26 cellular contexts compared by ENCODE assay signal in genomic region chr14:69366761-69367160, GRCh38.
"Had no signal": no experiment of that assay in that cellular context is flagged by ENCODE, and none has a peak within 500 bp of the region (broad histone marks: within the 10 kb centered on the region; RNA-seq: fewer than 3 reads in every experiment).

No MANE protein-coding gene starts in this region.

- H3K36me3 ChIP-seq: colonic mucosa, esophagus squamous epithelium, gastrocnemius medialis, left lung, lower lobe of right lung had no signal

- H3K36me3 Mint-ChIP-seq: mesothelial cell of epicardium had no signal

- H3K4me1 ChIP-seq: colonic mucosa, esophagus squamous epithelium, gastrocnemius medialis, left lung, lower lobe of right lung had no signal

- H3K4me3 Mint-ChIP-seq: dendritic cell treated with granulocyte-macrophage colony-stimulating factor and Interleukin-4, amounts not matched to agents 40 ng/mL and 50 ng/mL, for 4 days; effector memory CD8-positive, alpha-beta T cell; endodermal cell; mesothelial cell of epicardium had no signal

- DNase-seq: colonic mucosa; cortex of kidney; effector CD8-positive, alpha-beta T cell; effector memory CD8-positive, alpha-beta T cell; endodermal cell; erythroblast; esophagus squamous epithelium; foreskin fibroblast; foreskin melanocyte; gastrocnemius medialis; glutamatergic neuron; heart right ventricle; hippocampal formation; left cardiac atrium; left lung; left ventricle myocardium superior; lower lobe of right lung; mesenchymal stem cell; mucosa of descending colon had no signal

- H3K27ac Mint-ChIP-seq: dendritic cell treated with granulocyte-macrophage colony-stimulating factor and Interleukin-4, amounts not matched to agents 40 ng/mL and 50 ng/mL, for 4 days; endodermal cell; mesothelial cell of epicardium had no signal

- ATAC-seq: effector memory CD8-positive, alpha-beta T cell; esophagus mucosa; gastrocnemius medialis; heart right ventricle; left cardiac atrium; left lung; left ventricle myocardium superior; lower lobe of right lung; mucosa of descending colon had no signal

- FAIRE-seq: endometrium, islet of Langerhans, keratinocyte had no signal

- H3K27ac ChIP-seq: colonic mucosa, epithelial cell of prostate, esophagus squamous epithelium, gastrocnemius medialis, heart right ventricle, left lung, lower lobe of right lung had no signal

- H3K4me1 Mint-ChIP-seq: mesothelial cell of epicardium had no signal

- H3K9me3 ChIP-seq: colonic mucosa, esophagus squamous epithelium, gastrocnemius medialis, heart right ventricle, left lung, lower lobe of right lung, mucosa of descending colon had no signal

- H3K27me3 ChIP-seq: colonic mucosa, gastrocnemius medialis, heart right ventricle, left lung had no signal

- H3K4me3 ChIP-seq: colonic mucosa, esophagus squamous epithelium, gastrocnemius medialis, heart right ventricle, left lung, lower lobe of right lung, mucosa of descending colon had no signal

- H3K9me3 Mint-ChIP-seq: dendritic cell treated with granulocyte-macrophage colony-stimulating factor and Interleukin-4, amounts not matched to agents 40 ng/mL and 50 ng/mL, for 4 days; effector memory CD8-positive, alpha-beta T cell; endodermal cell; mesothelial cell of epicardium had no signal
